In genomic region chr2:22499082-22499844, GRCh38 we compare ENCODE assay signal across 19 cellular contexts.
DNase-seq lines count a peak whose midpoint lies in the region; ATAC-seq, FAIRE-seq and TF ChIP-seq lines count a peak whose summit lies in the region.
"Had no signal": no experiment of that assay in that cellular context is flagged by ENCODE, and none has a peak within 500 bp of the region (broad histone marks: within the 10 kb centered on the region; RNA-seq: fewer than 3 reads in every experiment).

No MANE protein-coding gene starts in this region.

- H4K20me1 ChIP-seq in HepG2 (ENCODE audit: insufficient read depth, low read length) (no peaks in the 10 kb centered on the region), smooth muscle cell (ENCODE audit: low read depth) (no peaks in the 10 kb centered on the region)

- H3K4me1 ChIP-seq in esophagus muscularis mucosa: peaks cover 0 to 20% (median 9%) of the 10 kb centered on the region in 4 donors
- no peaks in the 10 kb centered on the region for H3K4me1 ChIP-seq in HepG2 (ENCODE audit: insufficient read depth, low read length)
- no peaks in the 10 kb centered on the region for H3K4me1 ChIP-seq in smooth muscle cell (ENCODE audit: low read depth)
- H3K4me1 ChIP-seq: foreskin keratinocyte had no signal

- TF ChIP-seq CTCF in esophagus muscularis mucosa (IDR thresholded peaks at IDR 0.05): no peak
- no peak for TF ChIP-seq CTCF in HepG2 (CRISPR knock-in tag; IDR thresholded peaks at IDR 0.05)
- TF ChIP-seq CTCF in smooth muscle cell (IDR thresholded peaks at IDR 0.05; ENCODE audit: borderline replicate concordance, insufficient read depth, poor library complexity, severe bottlenecking): no peak

- 72% methylated on average over 4 of the region's 4 CpGs for WGBS in esophagus muscularis mucosa
- WGBS in HepG2 (ENCODE audit: low lambda C conversion rate): 15% methylated on average over 4 of the region's 4 CpGs
- 40% methylated on average over 4 of the region's 4 CpGs for WGBS in smooth muscle cell (ENCODE audit: low lambda C conversion rate)

- TF ChIP-seq POLR2A in esophagus muscularis mucosa (IDR thresholded peaks at IDR 0.05; ENCODE audit: low read depth) (no peak), HepG2 (IDR thresholded peaks at IDR 0.05; ENCODE audit: insufficient read depth in 1 of 2, low read depth in 2 of 2, low read length in 2 of 2) (no peak)

- TF ChIP-seq EP300 in esophagus muscularis mucosa (IDR thresholded peaks at IDR 0.05) (no peak), HepG2 (IDR thresholded peaks at IDR 0.05; ENCODE audit: low read depth in 2 of 2, low read length in 2 of 2) (no peak), HepG2 (CRISPR knock-in tag; IDR thresholded peaks at IDR 0.05; ENCODE audit: borderline replicate concordance) (no peak)

- FAIRE-seq in HepG2 (lab: Jason Lieb, UNC): no peak

- H3F3A ChIP-seq in smooth muscle cell (ENCODE audit: low read depth): no peaks in the 10 kb centered on the region

- no TSS peak for BruUV-seq in HepG2 (replicated peaks; lab: Mats Ljungman, UMichigan)

- DNase-seq in NCI-H524 (lab: John Stamatoyannopoulos, UW) (peak; percentile 58 to 81), esophagus muscularis mucosa (ENCODE audit: extremely low spot score) (no peak), HepG2 (ENCODE audit: low spot score) (no peak), smooth muscle cell (lab: John Stamatoyannopoulos, UW; ENCODE audit: unreplicated experiment) (no peak), MG63 (no peak), HT-29 (ENCODE audit: low spot score) (no peak), D341Med (ENCODE audit: low spot score) (no peak), 8988T (no peak)
- DNase-seq: activated CD4-positive, alpha-beta T cell treated with anti-CD3 and anti-CD28 coated beads, Interleukin-2, amount 50 U/mL, for 48 hours; activated T-cell treated with anti-CD3 and anti-CD28 coated beads, Interleukin-2, amount 50 U/mL, for 24 hours; CD8-positive, alpha-beta T cell; foreskin keratinocyte; NCI-H1694 treated with DMSO at 0.1 percent for 48 hours; NCI-H510A; SHP77 treated with DMSO at 0.1 percent for 48 hours; stimulated activated naive CD4-positive, alpha-beta T cell; WERI-Rb-1 had no signal

- H3K36me3 ChIP-seq in esophagus muscularis mucosa: no peaks in the 10 kb centered on the region
- no peaks in the 10 kb centered on the region for H3K36me3 ChIP-seq in HepG2 (replicated peaks in 1 of 2; ENCODE audit: control insufficient read depth in 1 of 2, insufficient read depth in 2 of 2, low read length in 2 of 2)
- no peaks in the 10 kb centered on the region for H3K36me3 ChIP-seq in smooth muscle cell (ENCODE audit: low read depth)
- H3K36me3 ChIP-seq in MG63: no peaks in the 10 kb centered on the region
- H3K36me3 ChIP-seq: uterus, WERI-Rb-1 had no signal

- no peak overlapping the region for H3K4me2 ChIP-seq in HepG2 (ENCODE audit: low read depth, low read length)
- no peak overlapping the region for H3K4me2 ChIP-seq in smooth muscle cell

- CTCF ChIA-PET in HepG2 (lab: Yijun Ruan, JAX; ENCODE audit: low intra/inter-chr PET ratio, low total read pairs): no interaction called here

- H2AFZ ChIP-seq in HepG2 (ENCODE audit: low read length): no peak overlapping the region
- no peak overlapping the region for H2AFZ ChIP-seq in smooth muscle cell (ENCODE audit: low read depth)

- H3K27me3 ChIP-seq in esophagus muscularis mucosa (no peaks in the 10 kb centered on the region), HepG2 (ENCODE audit: control insufficient read depth in 1 of 2, insufficient read depth in 2 of 2, low read length in 2 of 2) (no peaks in the 10 kb centered on the region), smooth muscle cell (ENCODE audit: low read depth) (no peaks in the 10 kb centered on the region), MG63 (no peaks in the 10 kb centered on the region)
- H3K27me3 ChIP-seq: foreskin keratinocyte, uterus had no signal

- H3K9ac ChIP-seq in HepG2 (ENCODE audit: insufficient read depth, low read depth, low read length) (no peak overlapping the region), smooth muscle cell (ENCODE audit: low read depth) (peak overlapping the region; percentile 11)

- intact Hi-C loops in esophagus muscularis mucosa (cut with DNase I): no loop called here
- intact Hi-C loops in HepG2 (cut with micrococcal nuclease; ENCODE audit: unreplicated experiment): no loop called here

- in situ Hi-C loops in HepG2 (cut with HindIII; ENCODE audit: extremely low pct_ligation_motif_present, low pct_unique_long_range_greater_than_20kb): no loop called here

- ATAC-seq in HepG2: no peak
- ATAC-seq: CD8-positive, alpha-beta T cell; foreskin keratinocyte; natural killer cell treated with Interleukin-12 subunit alpha and Interleukin-12 subunit beta and Interleukin-15 and Interleukin-18, amount 100 ng/mL, for 72 hours had no signal

- POLR2A ChIA-PET in HepG2 (lab: Yijun Ruan, JAX): no interaction called here

- H3K9me3 ChIP-seq in esophagus muscularis mucosa: no peaks in the 10 kb centered on the region
- H3K9me3 ChIP-seq in HepG2 (ENCODE audit: low read length): peaks cover 96% of the 10 kb centered on the region
- H3K9me3 ChIP-seq in smooth muscle cell (replicated peaks; ENCODE audit: low read depth): no peaks in the 10 kb centered on the region
- no peaks in the 10 kb centered on the region for H3K9me3 ChIP-seq in MG63
- H3K9me3 ChIP-seq: uterus had no signal

- no peak overlapping the region for H3K4me3 ChIP-seq in esophagus muscularis mucosa
- H3K4me3 ChIP-seq in HepG2 (replicated peaks in 1 of 3; ENCODE audit: insufficient read depth in 1 of 3, low read depth in 2 of 3, low read length in 3 of 3): no peak overlapping the region
- H3K4me3 ChIP-seq in smooth muscle cell: no peak overlapping the region
- no peak overlapping the region for H3K4me3 ChIP-seq in MG63
- H3K4me3 ChIP-seq: uterus had no signal

- no peaks in the 10 kb centered on the region for H3K79me2 ChIP-seq in HepG2 (ENCODE audit: insufficient read depth, low read length)
- H3K79me2 ChIP-seq in smooth muscle cell (ENCODE audit: low read depth): no peaks in the 10 kb centered on the region

- TF ChIP-seq RAD21 in HepG2 (CRISPR knock-in tag; IDR thresholded peaks at IDR 0.05): no peak

- peak overlapping the region; percentile 48 to 71 (median 64) for H3K27ac ChIP-seq in esophagus muscularis mucosa (replicated peaks in 1 of 4)
- no peak overlapping the region for H3K27ac ChIP-seq in HepG2 (ENCODE audit: extremely low read length, insufficient read depth, low read length)
- H3K27ac ChIP-seq in smooth muscle cell (ENCODE audit: low read depth): peak overlapping the region; percentile 73
- H3K27ac ChIP-seq: foreskin keratinocyte, WERI-Rb-1 had no signal

TF ChIP-seq in HepG2, 621 proteins besides CTCF, POLR2A, EP300 and RAD21:
- TF ChIP-seq FOXC1 (CRISPR knock-in tag; IDR thresholded peaks at IDR 0.05; ENCODE audit: borderline replicate concordance): no peak
- TF ChIP-seq CREB1 (IDR thresholded peaks at IDR 0.05): peak; percentile 70
- TF ChIP-seq CREB1 (CRISPR knock-in tag; IDR thresholded peaks at IDR 0.05): no peak
- TF ChIP-seq RFX1 (IDR thresholded peaks at IDR 0.05): peak; percentile 61; the same call in 1 of the 2 replicates
- TF ChIP-seq SALL2 (CRISPR knock-in tag; IDR thresholded peaks at IDR 0.05): no peak

Comparison
In these comparisons a context has a peak if more than half of its experiments do, and no peak if none do; other contexts are left out.
1. DNase-seq: peak in NCI-H524 (2 of 2); none in esophagus muscularis mucosa (single experiment), HepG2 (single experiment), smooth muscle cell (single experiment), MG63 (single experiment), HT-29 (single experiment), D341Med (single experiment) and 8988T (single experiment).